19 cellular contexts compared by ENCODE assay signal in genomic region chr4:134343661-134344060, GRCh38.
A peak's percentile ranks its signal among the peaks of the same experiment; 100 is the strongest.
DNase-seq lines count a peak whose midpoint lies in the region; ATAC-seq and TF ChIP-seq lines count a peak whose summit lies in the region.
"Had no signal": no experiment of that assay in that cellular context is flagged by ENCODE, and none has a peak within 500 bp of the region (broad histone marks: within the 10 kb centered on the region; RNA-seq: fewer than 3 reads in every experiment).

No MANE protein-coding gene starts in this region.

- no peak overlapping the region for H3K4me3 ChIP-seq in epithelial cell of proximal tubule (ENCODE audit: low read depth, low read length)
- no peak overlapping the region for H3K4me3 ChIP-seq in osteoblast (ENCODE audit: insufficient read depth, low read length)
- H3K4me3 ChIP-seq: BLaER1, GM12878 had no signal

- H4K20me1 ChIP-seq in osteoblast (ENCODE audit: insufficient read depth, low read length), result no peaks in the 10 kb centered on the region
- H4K20me1 ChIP-seq: BLaER1 had no signal

- no peak overlapping the region for H3K27ac ChIP-seq in osteoblast (ENCODE audit: low read depth, low read length)
- H3K27ac ChIP-seq: BLaER1 had no signal

- no peak overlapping the region for H2AFZ ChIP-seq in osteoblast (ENCODE audit: low read length)

- TF ChIP-seq CTCF in epithelial cell of proximal tubule (conservative IDR thresholded peaks at IDR 0.05; ENCODE audit: low read depth, low read length), result no peak
- TF ChIP-seq CTCF in osteoblast (IDR thresholded peaks at IDR 0.05; ENCODE audit: extremely low read depth, low read depth, low read length), result no peak

- no peaks in the 10 kb centered on the region for H3K27me3 ChIP-seq in osteoblast (ENCODE audit: insufficient read depth, low read length)
- H3K27me3 ChIP-seq: BE2C, BLaER1 had no signal

- H3K79me2 ChIP-seq in osteoblast (ENCODE audit: insufficient read depth, low read length), result no peaks in the 10 kb centered on the region

- ATAC-seq in GM18502 (IDR thresholded peaks at IDR 0.05; ENCODE audit: poor library complexity, unreplicated experiment), result no peak
- ATAC-seq: GM12878 had no signal

- no peaks in the 10 kb centered on the region for H3K36me3 ChIP-seq in osteoblast (ENCODE audit: insufficient read depth, low read length)
- H3K36me3 ChIP-seq: BE2C, BLaER1 had no signal

- H3K4me1 ChIP-seq in osteoblast (ENCODE audit: insufficient read depth, low read length), result no peaks in the 10 kb centered on the region
- H3K4me1 ChIP-seq: BLaER1 had no signal

- no peaks in the 10 kb centered on the region for H3K9me3 ChIP-seq in osteoblast (ENCODE audit: low read depth, low read length)
- H3K9me3 ChIP-seq: BE2C, BLaER1 had no signal

- DNase-seq in epithelial cell of proximal tubule (ENCODE audit: low read depth) (peak; percentile 29), kidney tubule cell (ENCODE audit: low spot score) (peak; percentile 65), renal cortical epithelial cell (ENCODE audit: low read depth) (peak; percentile 89), osteoblast (ENCODE audit: insufficient read length, low spot score, missing footprints) (no peak), HK-2 (ENCODE audit: unreplicated experiment) (no peak)
- DNase-seq: 8988T; ACHN; BE2C; C1 segment of cervical spinal cord; Calu3; CD4-positive, alpha-beta memory T cell; CD4-positive, CD25-positive, alpha-beta regulatory T cell; CD8-positive, alpha-beta memory T cell; COR-L47; DMS79 treated with DMSO at 0.1 percent for 48 hours; GF-D8 had no signal

- H3K4me2 ChIP-seq in osteoblast (ENCODE audit: insufficient read depth, low read length), result no peak overlapping the region
- H3K4me2 ChIP-seq: BLaER1 had no signal

Comparison
In these comparisons a context has a peak if more than half of its experiments do, and no peak if none do; other contexts are left out.
1. DNase-seq: peak in epithelial cell of proximal tubule (single experiment), kidney tubule cell (single experiment) and renal cortical epithelial cell (single experiment); none in osteoblast (single experiment) and HK-2 (single experiment).